Comparison of ENCODE assay signal across 8 cellular contexts in genomic region chr3:137032465-137033120, GRCh38.
DNase-seq lines count a peak whose midpoint lies in the region; ATAC-seq and TF ChIP-seq lines count a peak whose summit lies in the region.

No MANE protein-coding gene starts in this region.

- H3K27me3 ChIP-seq in HAP-1 (ENCODE audit: low read depth), result peaks cover 3% of the 10 kb centered on the region
- H3K27me3 ChIP-seq in upper lobe of right lung, result peaks cover 4% of the 10 kb centered on the region

- H3K36me3 ChIP-seq in HAP-1 (replicated peaks) (no peaks in the 10 kb centered on the region), upper lobe of right lung (no peaks in the 10 kb centered on the region)

- TF ChIP-seq CTCF in progenitor cell of endocrine pancreas (IDR thresholded peaks at IDR 0.05; ENCODE audit: unreplicated experiment) (peak; percentile 87), upper lobe of right lung (IDR thresholded peaks at IDR 0.05) (peak; percentile 99)

- in situ Hi-C loops in G401 (cut with HindIII; ENCODE audit: low sequenced_read_pairs), result no loop called here
- in situ Hi-C loops in HAP-1 (cut with MboI; ENCODE audit: low sequenced_read_pairs), result no loop called here

- intact Hi-C loops in left cardiac atrium (cut with DNase I), result loop anchor here in 1 of 2 donors (10.0 kb wide), 1 partner anchor 912 kb away; no protein-coding TSS in a partner anchor
- intact Hi-C loops in upper lobe of right lung (cut with DNase I), result no loop called here

- H3K36me3 Mint-ChIP-seq in activated naive CD8-positive, alpha-beta T cell treated with anti-CD3 and anti-CD28 coated beads, Interleukin-2, amount 50 U/mL, for 24 hours (ENCODE audit: low read depth), result no peaks in the 10 kb centered on the region
- no peaks in the 10 kb centered on the region for H3K36me3 Mint-ChIP-seq in progenitor cell of endocrine pancreas (ENCODE audit: insufficient read depth)

- H3K4me1 ChIP-seq in HAP-1 (peaks cover 3% of the 10 kb centered on the region; the same call in 1 of the 2 replicates), upper lobe of right lung (no peaks in the 10 kb centered on the region)

- peaks cover 5% of the 10 kb centered on the region for H3K4me1 Mint-ChIP-seq in activated naive CD8-positive, alpha-beta T cell treated with anti-CD3 and anti-CD28 coated beads, Interleukin-2, amount 50 U/mL, for 24 hours
- H3K4me1 Mint-ChIP-seq in progenitor cell of endocrine pancreas (ENCODE audit: low read depth), result peaks cover 4% of the 10 kb centered on the region

- peak overlapping the region; percentile 51 for H3K4me3 Mint-ChIP-seq in activated naive CD8-positive, alpha-beta T cell treated with anti-CD3 and anti-CD28 coated beads, Interleukin-2, amount 50 U/mL, for 24 hours
- peak overlapping the region; percentile 71 for H3K4me3 Mint-ChIP-seq in progenitor cell of endocrine pancreas (ENCODE audit: low read depth)

- no peak overlapping the region for H3K27ac Mint-ChIP-seq in activated naive CD8-positive, alpha-beta T cell treated with anti-CD3 and anti-CD28 coated beads, Interleukin-2, amount 50 U/mL, for 24 hours
- H3K27ac Mint-ChIP-seq in progenitor cell of endocrine pancreas, result no peak overlapping the region

- peaks cover 27% of the 10 kb centered on the region for H3K27me3 Mint-ChIP-seq in activated naive CD8-positive, alpha-beta T cell treated with anti-CD3 and anti-CD28 coated beads, Interleukin-2, amount 50 U/mL, for 24 hours
- H3K27me3 Mint-ChIP-seq in progenitor cell of endocrine pancreas, result peaks cover 41% of the 10 kb centered on the region

- peak; percentile 90 for DNase-seq in G401 (ENCODE audit: low spot score)
- DNase-seq in HAP-1 (ENCODE audit: low spot score in 2 of 2), result peak; percentile 61 to 97
- peak; percentile 56 for DNase-seq in MV-4-11 (lab: John Stamatoyannopoulos, UW)
- DNase-seq in SKM-1 treated with dmso at 0.1 percent for 144 hours (lab: John Stamatoyannopoulos, UW; ENCODE audit: unreplicated experiment), result peak; percentile 65
- peak; percentile 89 for DNase-seq in activated naive CD8-positive, alpha-beta T cell treated with anti-CD3 and anti-CD28 coated beads, Interleukin-2, amount 50 U/mL, for 24 hours
- DNase-seq in left cardiac atrium, result peak; percentile 87
- DNase-seq in progenitor cell of endocrine pancreas (ENCODE audit: low spot score, unreplicated experiment), result peak; percentile 84
- DNase-seq in upper lobe of right lung, result peak; percentile 89

- no peaks in the 10 kb centered on the region for H3K9me3 Mint-ChIP-seq in activated naive CD8-positive, alpha-beta T cell treated with anti-CD3 and anti-CD28 coated beads, Interleukin-2, amount 50 U/mL, for 24 hours
- H3K9me3 Mint-ChIP-seq in progenitor cell of endocrine pancreas (ENCODE audit: low read depth), result no peaks in the 10 kb centered on the region

- H3K4me3 ChIP-seq in HAP-1 (no peak overlapping the region), upper lobe of right lung (peak overlapping the region; percentile 37)

- ATAC-seq in activated naive CD8-positive, alpha-beta T cell treated with anti-CD3 and anti-CD28 coated beads, Interleukin-2, amount 50 U/mL, for 24 hours, result peak; percentile 68
- ATAC-seq in left cardiac atrium (peak; percentile 90 to 93), upper lobe of right lung (peak; percentile 97)

- no peak overlapping the region for H3K27ac ChIP-seq in upper lobe of right lung

- H3K9me3 ChIP-seq in HAP-1 (no peaks in the 10 kb centered on the region), upper lobe of right lung (no peaks in the 10 kb centered on the region)
